1 cellular context compared by ENCODE assay signal in the genomic region with DNA sequence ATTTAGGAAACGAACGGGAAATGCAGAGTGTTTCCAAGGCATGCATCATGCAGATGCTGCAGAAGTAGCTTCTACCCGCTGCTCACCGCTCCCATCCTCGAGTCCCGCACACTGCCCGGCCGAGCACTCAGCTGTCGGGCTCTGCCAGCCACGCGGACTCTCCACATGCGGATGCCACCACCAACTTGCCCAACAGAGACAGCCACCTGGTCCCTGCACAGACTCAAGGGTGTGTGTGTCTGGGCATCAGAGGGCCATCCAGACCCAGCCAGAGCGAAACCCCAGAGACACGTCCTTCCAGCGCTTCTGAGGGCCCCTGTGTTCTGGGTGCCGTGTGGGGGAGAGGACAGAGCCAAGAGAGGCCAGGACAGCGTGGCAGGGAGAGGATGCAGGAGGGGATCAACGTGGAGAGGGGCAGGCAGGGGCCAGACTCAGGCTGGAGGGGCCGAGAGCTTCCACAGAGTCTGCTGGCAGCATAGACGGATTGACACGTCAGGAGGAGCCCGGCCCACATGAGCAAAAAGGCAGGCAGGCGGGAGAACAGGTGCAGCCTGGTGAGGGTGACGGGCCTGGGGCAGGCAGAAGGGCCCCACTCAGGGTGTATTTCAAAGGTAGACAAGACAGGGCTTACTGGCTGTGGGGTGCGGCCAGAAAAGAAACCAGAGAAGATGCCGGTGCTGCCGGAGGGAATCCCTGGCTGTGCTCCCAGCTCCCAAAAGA.
TF ChIP-seq lines count a peak whose summit lies in the region.

No MANE protein-coding gene starts in this region.

TF ChIP-seq in GM12878, 131 proteins besides CTCF, POLR2A, EP300 and RAD21:
- TF ChIP-seq ETV6 (conservative IDR thresholded peaks at IDR 0.05 in 1 of 2, IDR thresholded peaks at IDR 0.05 in 1 of 2; ENCODE audit: borderline replicate concordance in 1 of 2, low read depth in 1 of 2) (no peak), NR2C2 (IDR thresholded peaks at IDR 0.05; ENCODE audit: borderline replicate concordance, control insufficient read depth, insufficient read length, low read depth) (no peak), RELA (IDR thresholded peaks at IDR 0.05; ENCODE audit: borderline replicate concordance, partially characterized antibody) (no peak), NRF1 (conservative IDR thresholded peaks at IDR 0.05; ENCODE audit: low read depth, low read length) (no peak), MYC (IDR thresholded peaks at IDR 0.05; ENCODE audit: insufficient read depth, insufficient read length, insufficient replicate concordance, low read length, severe bottlenecking) (no peak), PAX8 (IDR thresholded peaks at IDR 0.05) (no peak), RBBP5 (conservative IDR thresholded peaks at IDR 0.05) (no peak), PML (IDR thresholded peaks at IDR 0.05; ENCODE audit: low read length) (no peak), EED (IDR thresholded peaks at IDR 0.05; ENCODE audit: low read depth) (no peak), RUNX3 (IDR thresholded peaks at IDR 0.05; ENCODE audit: low read length) (no peak), ZSCAN29 (IDR thresholded peaks at IDR 0.05) (no peak), FOXK2 (IDR thresholded peaks at IDR 0.05) (no peak)
- TF ChIP-seq, protein P1, sequence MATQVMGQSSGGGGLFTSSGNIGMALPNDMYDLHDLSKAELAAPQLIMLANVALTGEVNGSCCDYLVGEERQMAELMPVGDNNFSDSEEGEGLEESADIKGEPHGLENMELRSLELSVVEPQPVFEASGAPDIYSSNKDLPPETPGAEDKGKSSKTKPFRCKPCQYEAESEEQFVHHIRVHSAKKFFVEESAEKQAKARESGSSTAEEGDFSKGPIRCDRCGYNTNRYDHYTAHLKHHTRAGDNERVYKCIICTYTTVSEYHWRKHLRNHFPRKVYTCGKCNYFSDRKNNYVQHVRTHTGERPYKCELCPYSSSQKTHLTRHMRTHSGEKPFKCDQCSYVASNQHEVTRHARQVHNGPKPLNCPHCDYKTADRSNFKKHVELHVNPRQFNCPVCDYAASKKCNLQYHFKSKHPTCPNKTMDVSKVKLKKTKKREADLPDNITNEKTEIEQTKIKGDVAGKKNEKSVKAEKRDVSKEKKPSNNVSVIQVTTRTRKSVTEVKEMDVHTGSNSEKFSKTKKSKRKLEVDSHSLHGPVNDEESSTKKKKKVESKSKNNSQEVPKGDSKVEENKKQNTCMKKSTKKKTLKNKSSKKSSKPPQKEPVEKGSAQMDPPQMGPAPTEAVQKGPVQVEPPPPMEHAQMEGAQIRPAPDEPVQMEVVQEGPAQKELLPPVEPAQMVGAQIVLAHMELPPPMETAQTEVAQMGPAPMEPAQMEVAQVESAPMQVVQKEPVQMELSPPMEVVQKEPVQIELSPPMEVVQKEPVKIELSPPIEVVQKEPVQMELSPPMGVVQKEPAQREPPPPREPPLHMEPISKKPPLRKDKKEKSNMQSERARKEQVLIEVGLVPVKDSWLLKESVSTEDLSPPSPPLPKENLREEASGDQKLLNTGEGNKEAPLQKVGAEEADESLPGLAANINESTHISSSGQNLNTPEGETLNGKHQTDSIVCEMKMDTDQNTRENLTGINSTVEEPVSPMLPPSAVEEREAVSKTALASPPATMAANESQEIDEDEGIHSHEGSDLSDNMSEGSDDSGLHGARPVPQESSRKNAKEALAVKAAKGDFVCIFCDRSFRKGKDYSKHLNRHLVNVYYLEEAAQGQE (IDR thresholded peaks at IDR 0.05; ENCODE audit: low read depth, low read length) = no peak
